In genomic region chr16:10880609-10881452, GRCh38 we compare ENCODE assay signal across 14 cellular contexts. TPM values are rescaled to one million over a fixed set of nuclear protein-coding genes. Genes with fewer than 3 reads are reported as not detected.
DNase-seq lines count a peak whose midpoint lies in the region; ATAC-seq and TF ChIP-seq lines count a peak whose summit lies in the region.
"Had no signal": no experiment of that assay in that cellular context is flagged by ENCODE, and none has a peak within 500 bp of the region (broad histone marks: within the 10 kb centered on the region; RNA-seq: fewer than 3 reads in every experiment).

No MANE protein-coding gene starts in this region.

- ATAC-seq in activated T-cell treated with anti-CD3 and anti-CD28 coated beads, Interleukin-2, amount 50 U/mL, for 72 hours (replicated peaks in 1 of 2), result no peak
- ATAC-seq in activated T-cell treated with anti-CD3 and anti-CD28 coated beads, Interleukin-2, amount 50 U/mL, for 4 hours, result no peak
- ATAC-seq in GM21723 (IDR thresholded peaks at IDR 0.05; ENCODE audit: unreplicated experiment) (no peak), GM21825 (IDR thresholded peaks at IDR 0.05; ENCODE audit: unreplicated experiment) (no peak)

- H3K9me3 ChIP-seq in OCI-LY1 (ENCODE audit: low read length) (no peaks in the 10 kb centered on the region), subcutaneous abdominal adipose tissue (ENCODE audit: control insufficient read depth in 5 of 5, low read length in 5 of 5) (no peaks in the 10 kb centered on the region)
- H3K9me3 ChIP-seq: SJSA1 had no signal

- TF ChIP-seq CTCF in OCI-LY1 (IDR thresholded peaks at IDR 0.05; ENCODE audit: low read length), result no peak

- no peaks in the 10 kb centered on the region for H3K9me3 Mint-ChIP-seq in activated T-cell treated with anti-CD3 and anti-CD28 coated beads, Interleukin-2, amount 50 U/mL, for 72 hours
- H3K9me3 Mint-ChIP-seq in activated T-cell treated with anti-CD3 and anti-CD28 coated beads, Interleukin-2, amount 50 U/mL, for 4 hours, result no peaks in the 10 kb centered on the region
- H3K9me3 Mint-ChIP-seq in immature natural killer cell, result no peaks in the 10 kb centered on the region
- H3K9me3 Mint-ChIP-seq: activated T-cell treated with anti-CD3 and anti-CD28 coated beads, Interleukin-2, amount 50 U/mL, for 24 hours had no signal

- peak overlapping the region; percentile 9 for H3K27ac Mint-ChIP-seq in activated T-cell treated with anti-CD3 and anti-CD28 coated beads, Interleukin-2, amount 50 U/mL, for 72 hours
- no peak overlapping the region for H3K27ac Mint-ChIP-seq in immature natural killer cell

- H3K27me3 Mint-ChIP-seq in activated T-cell treated with anti-CD3 and anti-CD28 coated beads, Interleukin-2, amount 50 U/mL, for 72 hours (ENCODE audit: low read depth), result peaks cover 86% of the 10 kb centered on the region
- H3K27me3 Mint-ChIP-seq in activated T-cell treated with anti-CD3 and anti-CD28 coated beads, Interleukin-2, amount 50 U/mL, for 4 hours (ENCODE audit: low read depth), result peaks cover 45% of the 10 kb centered on the region
- peaks cover 0 to 10% (median 7%) of the 10 kb centered on the region in 3 donors for H3K27me3 Mint-ChIP-seq in immature natural killer cell (ENCODE audit: low read depth in 3 of 3)

- H3K9ac ChIP-seq in OCI-LY1 (ENCODE audit: low read length), result peak overlapping the region; percentile 84; the same call in 1 of the 2 replicates
- peak overlapping the region in 1 of 5 donors; percentile 6 for H3K9ac ChIP-seq in subcutaneous abdominal adipose tissue (ENCODE audit: low read length in 5 of 5)

- H3K9me2 ChIP-seq in OCI-LY1 (ENCODE audit: low read depth, low read length), result no peaks in the 10 kb centered on the region

- H3K4me2 ChIP-seq in OCI-LY1 (ENCODE audit: low read length), result peak overlapping the region; percentile 98

- peaks cover 19% of the 10 kb centered on the region; the same call in 1 of the 2 replicates for H3K36me3 ChIP-seq in OCI-LY1 (ENCODE audit: insufficient read depth, low read length)
- peaks cover 0 to 6% (median 0%) of the 10 kb centered on the region in 5 donors for H3K36me3 ChIP-seq in subcutaneous abdominal adipose tissue (ENCODE audit: control insufficient read depth in 5 of 5, insufficient read depth in 5 of 5, low read length in 5 of 5)
- H3K36me3 ChIP-seq: SJSA1 had no signal

- peaks cover 65% of the 10 kb centered on the region for H3K4me1 Mint-ChIP-seq in activated T-cell treated with anti-CD3 and anti-CD28 coated beads, Interleukin-2, amount 50 U/mL, for 72 hours (ENCODE audit: low read depth)
- peaks cover 56% of the 10 kb centered on the region for H3K4me1 Mint-ChIP-seq in activated T-cell treated with anti-CD3 and anti-CD28 coated beads, Interleukin-2, amount 50 U/mL, for 4 hours (ENCODE audit: low read depth)
- peaks cover 46 to 69% of the 10 kb centered on the region in 2 donors for H3K4me1 Mint-ChIP-seq in immature natural killer cell

- H3K27me3 ChIP-seq in OCI-LY1 (ENCODE audit: insufficient read depth, low read length), result no peaks in the 10 kb centered on the region
- H3K27me3 ChIP-seq in subcutaneous abdominal adipose tissue (ENCODE audit: control insufficient read depth in 5 of 5, insufficient read depth in 4 of 5, low read length in 5 of 5), result peaks cover 0 to 16% (median 6%) of the 10 kb centered on the region in 5 donors

- no peak overlapping the region for H2AFZ ChIP-seq in OCI-LY1 (ENCODE audit: low read length)

- peak overlapping the region; percentile 44 to 73 for H3K4me3 Mint-ChIP-seq in activated T-cell treated with anti-CD3 and anti-CD28 coated beads, Interleukin-2, amount 50 U/mL, for 72 hours
- H3K4me3 Mint-ChIP-seq in activated T-cell treated with anti-CD3 and anti-CD28 coated beads, Interleukin-2, amount 50 U/mL, for 4 hours, result no peak overlapping the region
- peak overlapping the region; percentile 15 to 89 (median 49) for H3K4me3 Mint-ChIP-seq in immature natural killer cell
- H3K4me3 Mint-ChIP-seq: activated T-cell treated with anti-CD3 and anti-CD28 coated beads, Interleukin-2, amount 50 U/mL, for 24 hours had no signal

- H3K4me3 ChIP-seq in OCI-LY1 (ENCODE audit: low read depth, low read length, poor library complexity, severe bottlenecking) (peak overlapping the region; percentile 77), subcutaneous abdominal adipose tissue (ENCODE audit: low read depth in 1 of 5, low read length in 5 of 5) (peak overlapping the region in 4 of 5 donors; percentile 25 to 82 (median 72))
- H3K4me3 ChIP-seq: SJSA1 had no signal

- H3K4me1 ChIP-seq in OCI-LY1 (ENCODE audit: insufficient read depth, low read length, severe bottlenecking) (peaks cover 77% of the 10 kb centered on the region), subcutaneous abdominal adipose tissue (ENCODE audit: control insufficient read depth in 5 of 5, insufficient read depth in 5 of 5, low read length in 5 of 5) (peaks cover 4 to 77% (median 40%) of the 10 kb centered on the region in 5 donors)
- H3K4me1 ChIP-seq: SJSA1 had no signal

- no peak for DNase-seq in activated T-cell treated with anti-CD3 and anti-CD28 coated beads, Interleukin-2, amount 50 U/mL, for 72 hours
- DNase-seq in activated T-cell treated with anti-CD3 and anti-CD28 coated beads, Interleukin-2, amount 50 U/mL, for 4 hours, result no peak
- no peak for DNase-seq in immature natural killer cell
- no peak for DNase-seq in SIG-M5 (lab: John Stamatoyannopoulos, UW)
- DNase-seq: activated T-cell treated with anti-CD3 and anti-CD28 coated beads, Interleukin-2, amount 50 U/mL, for 24 hours; dorsolateral prefrontal cortex; NCI-H2081; NCI-H748 treated with DMSO at 0.1 percent for 48 hours had no signal

- H3K36me3 Mint-ChIP-seq in activated T-cell treated with anti-CD3 and anti-CD28 coated beads, Interleukin-2, amount 50 U/mL, for 72 hours (ENCODE audit: insufficient read depth in 2 of 2), result peaks cover 2% of the 10 kb centered on the region in 2 donors
- H3K36me3 Mint-ChIP-seq in activated T-cell treated with anti-CD3 and anti-CD28 coated beads, Interleukin-2, amount 50 U/mL, for 4 hours (ENCODE audit: insufficient read depth), result no peaks in the 10 kb centered on the region
- no peaks in the 10 kb centered on the region for H3K36me3 Mint-ChIP-seq in immature natural killer cell

- no peaks in the 10 kb centered on the region for H4K20me1 ChIP-seq in OCI-LY1 (ENCODE audit: insufficient read depth, low read length)

- H3K79me2 ChIP-seq in OCI-LY1 (ENCODE audit: insufficient read depth, low read length), result peaks cover 33% of the 10 kb centered on the region

- H3F3A ChIP-seq in OCI-LY1 (ENCODE audit: insufficient read depth, low read length), result no peaks in the 10 kb centered on the region; the same call in 1 of the 2 replicates

- peak overlapping the region; percentile 89 for H3K27ac ChIP-seq in OCI-LY1 (ENCODE audit: low read depth, low read length, poor library complexity, severe bottlenecking)
- H3K27ac ChIP-seq in subcutaneous abdominal adipose tissue (ENCODE audit: low read depth, low read length), result peak overlapping the region; percentile 74
- H3K27ac ChIP-seq: SJSA1 had no signal

RNA-seq across cellular contexts. Expression of gene CIITA, which starts 3.8 kb away (rescaled TPM):
- 1 to 10 TPM; 3.1 to 7.2 TPM for total RNA-seq in activated T-cell treated with anti-CD3 and anti-CD28 coated beads, Interleukin-2, amount 50 U/mL, for 72 hours
- 1 to 10 TPM; 2.4 to 3.6 (median 2.5) TPM for total RNA-seq in activated T-cell treated with anti-CD3 and anti-CD28 coated beads, Interleukin-2, amount 50 U/mL, for 4 hours
- polyA plus RNA-seq in immature natural killer cell, result 1 to 10 TPM in 2 of 3 donors, under 1 TPM in 1; 0.25 to 2.4 (median 1.7) TPM
- total RNA-seq: astrocyte had no signal
